In the genomic region with DNA sequence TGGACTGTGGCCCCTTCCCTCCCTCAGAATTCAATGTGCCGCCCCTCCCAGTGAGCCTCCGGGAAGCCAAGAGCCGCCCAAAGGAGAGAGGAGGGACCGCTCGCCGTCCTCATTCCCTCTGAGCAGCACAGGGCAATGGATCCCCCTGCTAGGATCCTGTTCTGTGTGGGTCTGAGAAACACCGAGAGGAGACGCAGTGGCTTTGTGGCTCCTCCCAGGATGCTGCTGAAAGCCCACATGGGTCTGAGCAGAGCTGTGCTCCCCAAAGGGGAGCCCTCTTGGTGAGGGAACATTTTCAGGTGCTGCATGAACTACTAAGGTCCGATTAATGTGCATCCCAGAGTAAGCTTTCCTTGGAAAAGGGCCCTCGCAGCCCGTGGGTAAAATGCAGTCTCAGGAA, we compare ENCODE assay signal across 30 cellular contexts. TPM values are rescaled to one million over a fixed set of nuclear protein-coding genes. Genes with fewer than 3 reads are reported as not detected.
DNase-seq lines count a peak whose midpoint lies in the region; ATAC-seq, FAIRE-seq and TF ChIP-seq lines count a peak whose summit lies in the region.
"Had no signal": no experiment of that assay in that cellular context is flagged by ENCODE, and none has a peak within 500 bp of the region (broad histone marks: within the 10 kb centered on the region; RNA-seq: fewer than 3 reads in every experiment).

No MANE protein-coding gene starts in this region.

- H3K36me3 ChIP-seq in GM23338 (ENCODE audit: insufficient read depth) = no peaks in the 10 kb centered on the region
- no peaks in the 10 kb centered on the region for H3K36me3 ChIP-seq in H1 (ENCODE audit: control insufficient read depth in 2 of 4, insufficient read depth in 4 of 4, low read length in 3 of 4)
- peaks cover 0 to 4% (median 0%) of the 10 kb centered on the region in 3 donors for H3K36me3 ChIP-seq in Peyer's patch
- H3K36me3 ChIP-seq: BE2C, BLaER1 had no signal

- H2BK15ac ChIP-seq in H9 (ENCODE audit: low read depth, low read length) (no peak overlapping the region), H1 (ENCODE audit: low read length) (no peak overlapping the region)

- DNase-seq in GM23338 (ENCODE audit: low spot score) (no peak), H9 (peak; percentile 19), H1 (ENCODE audit: low read depth in 1 of 2, low spot score in 2 of 2) (no peak), osteocyte (ENCODE audit: extremely low spot score, unreplicated experiment) (peak; percentile 60), Peyer's patch (no peak), NCI-H510A (lab: John Stamatoyannopoulos, UW) (no peak), KBM-7 (no peak)
- no peak for DNase-seq in activated T-cell treated with anti-CD3 and anti-CD28 coated beads, Interleukin-2, amount 50 U/mL, for 72 hours
- DNase-seq: 8988T; ACHN; BE2C; C1 segment of cervical spinal cord; CD4-positive, alpha-beta memory T cell; CD4-positive, CD25-positive, alpha-beta regulatory T cell; CD8-positive, alpha-beta memory T cell; COR-L47; DMS 273 treated with DMSO at 0.1 percent for 48 hours; DMS153; DMS53; DMS79; DND-41; EL; GDM1 had no signal

- H3T11ph ChIP-seq in H9 (ENCODE audit: low read length) = no peak overlapping the region

- H3K27me3 ChIP-seq in GM23338 (ENCODE audit: insufficient read depth) (no peaks in the 10 kb centered on the region), H9 (ENCODE audit: insufficient read depth, low read length) (no peaks in the 10 kb centered on the region), H1 (replicated peaks in 1 of 4; ENCODE audit: control insufficient read depth in 3 of 4, extremely low read depth in 1 of 4, insufficient read depth in 3 of 4, low read length in 3 of 4) (no peaks in the 10 kb centered on the region), Peyer's patch (no peaks in the 10 kb centered on the region)
- H3K27me3 ChIP-seq: BE2C, BLaER1 had no signal

- no peak overlapping the region for H2AFZ ChIP-seq in GM23338
- H2AFZ ChIP-seq in H9 (ENCODE audit: low read length) = no peak overlapping the region
- no peak overlapping the region for H2AFZ ChIP-seq in H1 (ENCODE audit: low read length)

- H3K9me3 Mint-ChIP-seq in GM23338 (0 out of 3 replicates have a peak, but pooled peaks cover 3% of the 10 kb centered on the region), H9 (no peaks in the 10 kb centered on the region), osteocyte (ENCODE audit: unreplicated experiment) (no peaks in the 10 kb centered on the region)
- no peaks in the 10 kb centered on the region for H3K9me3 Mint-ChIP-seq in activated T-cell treated with anti-CD3 and anti-CD28 coated beads, Interleukin-2, amount 50 U/mL, for 72 hours
- H3K9me3 Mint-ChIP-seq: CD4-positive, alpha-beta memory T cell; CD4-positive, CD25-positive, alpha-beta regulatory T cell; CD8-positive, alpha-beta memory T cell had no signal

- H4K8ac ChIP-seq in H9 (replicated peaks; ENCODE audit: insufficient read length, low read depth, low read length) = no peak overlapping the region
- H4K8ac ChIP-seq in H1 (ENCODE audit: extremely low read depth, insufficient read depth, low read length) = peak overlapping the region; percentile 38; the same call in 1 of the 2 replicates

- TF ChIP-seq EP300 in H1 (IDR thresholded peaks at IDR 0.05; ENCODE audit: borderline replicate concordance in 1 of 2, low read depth in 2 of 2, low read length in 2 of 2) = no peak

- H3K79me1 ChIP-seq in H9 (ENCODE audit: insufficient read depth, low read depth, low read length, poor library complexity, severe bottlenecking) (no peaks in the 10 kb centered on the region), H1 (ENCODE audit: low read depth, low read length) (no peaks in the 10 kb centered on the region)

- WGBS in H9 (ENCODE audit: extremely low coverage, insufficient read length, low lambda C conversion rate) = no CpG with 5 or more reads among the region's 11 CpGs
- WGBS in H1 (ENCODE audit: extremely low coverage in 1 of 2, insufficient coverage in 1 of 2, insufficient read length in 1 of 2, insufficient replicate concordance in 2 of 2, low coverage in 1 of 2, low lambda C conversion rate in 2 of 2, missing lambda C conversion rate in 1 of 2), 2 experiments = 89% methylated on average over 11 of the region's 11 CpGs; no CpG with 5 or more reads in 1 of the 2 experiments

- no peak for TF ChIP-seq POLR2A in H1 (IDR thresholded peaks at IDR 0.05; ENCODE audit: control extremely low read depth in 1 of 2, low read depth in 2 of 2, low read length in 2 of 2)
- TF ChIP-seq POLR2A in Peyer's patch (IDR thresholded peaks at IDR 0.05) = no peak

- 0 out of 2 replicates have a peak, but pooled peaks cover 4% of the 10 kb centered on the region for H3F3A ChIP-seq in GM23338 (replicated peaks; ENCODE audit: low read depth)

- no peak overlapping the region for H3K23ac ChIP-seq in H9 (ENCODE audit: insufficient read length, low read depth, low read length)
- no peak overlapping the region for H3K23ac ChIP-seq in H1 (ENCODE audit: insufficient read length)

- H3K14ac ChIP-seq in H9 (ENCODE audit: insufficient read depth, low read length) = no peak overlapping the region
- H3K14ac ChIP-seq in H1 (ENCODE audit: insufficient read length) = no peak overlapping the region

- H3K4me2 ChIP-seq in GM23338 = no peak overlapping the region
- H3K4me2 ChIP-seq in H9 (ENCODE audit: insufficient read depth, insufficient read length, low read length) = no peak overlapping the region
- H3K4me2 ChIP-seq in H1 (ENCODE audit: insufficient read depth in 1 of 2, low read depth in 2 of 2, low read length in 2 of 2) = no peak overlapping the region
- H3K4me2 ChIP-seq: BLaER1 had no signal

- H3K4ac ChIP-seq in H9 (ENCODE audit: low read depth, low read length) = no peak overlapping the region
- no peak overlapping the region for H3K4ac ChIP-seq in H1 (replicated peaks; ENCODE audit: insufficient read length, low read depth, low read length)

- TF ChIP-seq CTCF in GM23338 (conservative IDR thresholded peaks at IDR 0.05; ENCODE audit: low read depth in 2 of 2) (no peak), H9 (conservative IDR thresholded peaks at IDR 0.05) (no peak), H1 (IDR thresholded peaks at IDR 0.05; ENCODE audit: control extremely low read depth in 1 of 3, insufficient read depth in 1 of 3, low read depth in 1 of 3, low read length in 3 of 3) (no peak), osteocyte (IDR thresholded peaks at IDR 0.05) (no peak), Peyer's patch (IDR thresholded peaks at IDR 0.05) (no peak)

- H3K4me3 Mint-ChIP-seq in GM23338 = no peak overlapping the region
- H3K4me3 Mint-ChIP-seq in H9 = no peak overlapping the region; a peak in 1 of 5 replicates
- H3K4me3 Mint-ChIP-seq in osteocyte (ENCODE audit: unreplicated experiment) = no peak overlapping the region
- H3K4me3 Mint-ChIP-seq in activated T-cell treated with anti-CD3 and anti-CD28 coated beads, Interleukin-2, amount 50 U/mL, for 72 hours = no peak overlapping the region
- H3K4me3 Mint-ChIP-seq: CD14-positive monocyte; CD4-positive, alpha-beta memory T cell; CD4-positive, CD25-positive, alpha-beta regulatory T cell; CD8-positive, alpha-beta memory T cell had no signal

- in situ Hi-C loops in KBM-7 (cut with MboI; ENCODE audit: low pct_unique_long_range_greater_than_20kb, low sequenced_read_pairs) = no loop called here

- H3K4me1 ChIP-seq in GM23338 (ENCODE audit: insufficient read depth) (peaks cover 12% of the 10 kb centered on the region), H9 (ENCODE audit: insufficient read depth, low read length) (no peaks in the 10 kb centered on the region), H1 (replicated peaks in 1 of 4; ENCODE audit: control insufficient read depth in 3 of 4, insufficient read depth in 4 of 4, low read length in 3 of 4) (peaks cover under 1 to 8% (median 3%) of the 10 kb centered on the region in 4 experiments), Peyer's patch (no peaks in the 10 kb centered on the region)
- H3K4me1 ChIP-seq: BE2C, BLaER1 had no signal

- no peak overlapping the region for H2BK120ac ChIP-seq in H9 (ENCODE audit: low read depth, low read length, poor library complexity, severe bottlenecking)
- no peak overlapping the region for H2BK120ac ChIP-seq in H1 (replicated peaks; ENCODE audit: low read depth, low read length)

- H4K91ac ChIP-seq in H9 (ENCODE audit: insufficient read length, low read depth, low read length) (no peak overlapping the region), H1 (replicated peaks; ENCODE audit: insufficient read length, low read length) (no peak overlapping the region)

- no peak overlapping the region for H3K27ac ChIP-seq in GM23338 (ENCODE audit: low read depth)
- H3K27ac ChIP-seq in H9 (ENCODE audit: insufficient read length, low read depth, low read length) = no peak overlapping the region
- H3K27ac ChIP-seq in H1 (ENCODE audit: low read depth, low read length) = no peak overlapping the region
- no peak overlapping the region for H3K27ac ChIP-seq in Peyer's patch
- H3K27ac ChIP-seq: BLaER1 had no signal

- no peaks in the 10 kb centered on the region for H3K9me2 ChIP-seq in GM23338 (ENCODE audit: insufficient read depth)

- POLR2A ChIA-PET in H1 (lab: Charles Lee; ENCODE audit: partially characterized antibody) = no interaction called here

- CTCF ChIA-PET in H1 (lab: Charles Lee; ENCODE audit: partially characterized antibody) = interaction anchor here (1.6 to 2.8 kb wide), 2 partner anchors 15 to 23 kb away, joined by 4 to 12 read pairs; no protein-coding TSS in a partner anchor

- H3K23me2 ChIP-seq in H9 (ENCODE audit: insufficient read length, low read depth, low read length, poor library complexity, severe bottlenecking) (no peaks in the 10 kb centered on the region), H1 (ENCODE audit: low read depth, low read length) (no peaks in the 10 kb centered on the region)

- ATAC-seq in GM23338 = peak; percentile 4; the same call in 1 of the 3 replicates
- ATAC-seq in activated T-cell treated with anti-CD3 and anti-CD28 coated beads, Interleukin-2, amount 50 U/mL, for 72 hours (replicated peaks in 1 of 2) = no peak
- ATAC-seq: GM12878 had no signal

- H2BK5ac ChIP-seq in H9 (ENCODE audit: insufficient read length, low read length) = no peak overlapping the region
- no peak overlapping the region for H2BK5ac ChIP-seq in H1 (ENCODE audit: low read depth, low read length)

- no peak overlapping the region for H3K9ac ChIP-seq in H9 (ENCODE audit: extremely low read depth, insufficient read length, low read length)
- no peak overlapping the region for H3K9ac ChIP-seq in H1 (replicated peaks in 1 of 4; ENCODE audit: extremely low read depth in 1 of 4, low read depth in 3 of 4, low read length in 3 of 4)
- H3K9ac ChIP-seq: BLaER1 had no signal

- H2BK20ac ChIP-seq in H9 (ENCODE audit: low read depth, low read length, poor library complexity, severe bottlenecking) = no peak overlapping the region
- H2BK20ac ChIP-seq in H1 (ENCODE audit: low read length) = no peak overlapping the region

- H3K27me3 Mint-ChIP-seq in GM23338 (ENCODE audit: insufficient read depth, low read depth, poor library complexity) (peaks cover 17% of the 10 kb centered on the region), H9 (ENCODE audit: low read depth) (no peaks in the 10 kb centered on the region; the same call in 1 of the 2 replicates), osteocyte (ENCODE audit: unreplicated experiment) (no peaks in the 10 kb centered on the region)
- no peaks in the 10 kb centered on the region for H3K27me3 Mint-ChIP-seq in activated T-cell treated with anti-CD3 and anti-CD28 coated beads, Interleukin-2, amount 50 U/mL, for 72 hours (ENCODE audit: low read depth)
- H3K27me3 Mint-ChIP-seq: CD4-positive, alpha-beta memory T cell; CD8-positive, alpha-beta memory T cell had no signal

- H3K79me2 ChIP-seq in GM23338 (replicated peaks; ENCODE audit: insufficient read depth) (no peaks in the 10 kb centered on the region), H9 (ENCODE audit: insufficient read depth, low read length) (no peaks in the 10 kb centered on the region), H1 (ENCODE audit: control insufficient read depth in 1 of 2, insufficient read depth in 2 of 2, low read length in 2 of 2) (no peaks in the 10 kb centered on the region)

- H4K5ac ChIP-seq in H9 (ENCODE audit: insufficient read length, low read depth, low read length) (no peak overlapping the region), H1 (ENCODE audit: insufficient read length, low read depth, low read length) (no peak overlapping the region)

- H3K4me1 Mint-ChIP-seq in GM23338 (peaks cover 17% of the 10 kb centered on the region), H9 (peaks cover 13% of the 10 kb centered on the region in 2 experiments), osteocyte (ENCODE audit: unreplicated experiment) (no peaks in the 10 kb centered on the region)
- no peaks in the 10 kb centered on the region for H3K4me1 Mint-ChIP-seq in activated T-cell treated with anti-CD3 and anti-CD28 coated beads, Interleukin-2, amount 50 U/mL, for 72 hours (ENCODE audit: low read depth)
- H3K4me1 Mint-ChIP-seq: CD4-positive, alpha-beta memory T cell; CD4-positive, CD25-positive, alpha-beta regulatory T cell; CD8-positive, alpha-beta memory T cell had no signal

- H3K9me3 ChIP-seq in H9 (ENCODE audit: control insufficient read depth, low read depth, low read length) = no peaks in the 10 kb centered on the region
- no peaks in the 10 kb centered on the region for H3K9me3 ChIP-seq in H1 (ENCODE audit: insufficient read depth in 2 of 2, low read depth in 1 of 2, low read length in 1 of 2)
- H3K9me3 ChIP-seq in Peyer's patch = no peaks in the 10 kb centered on the region
- H3K9me3 ChIP-seq: BE2C, BLaER1 had no signal

- H3K36me3 Mint-ChIP-seq in GM23338 (ENCODE audit: low read depth) (peaks cover 3% of the 10 kb centered on the region; the same call in 1 of the 3 replicates), H9 (ENCODE audit: insufficient read depth in 1 of 3, low read depth in 3 of 3) (no peaks in the 10 kb centered on the region; a peak in 2 of 7 replicates), osteocyte (ENCODE audit: unreplicated experiment) (peaks cover 2% of the 10 kb centered on the region)
- H3K36me3 Mint-ChIP-seq in activated T-cell treated with anti-CD3 and anti-CD28 coated beads, Interleukin-2, amount 50 U/mL, for 72 hours (ENCODE audit: insufficient read depth in 2 of 2) = no peaks in the 10 kb centered on the region

- H3K4me3 ChIP-seq in GM23338 (no peak overlapping the region), H1 (ENCODE audit: extremely low read depth in 1 of 4, insufficient read depth in 2 of 4, low read depth in 3 of 4, low read length in 4 of 4) (no peak overlapping the region), Peyer's patch (no peak overlapping the region)
- H3K4me3 ChIP-seq: BLaER1, GM12878 had no signal

- H2BK12ac ChIP-seq in H9 (ENCODE audit: insufficient read length, low read depth, low read length) = no peak overlapping the region
- no peak overlapping the region for H2BK12ac ChIP-seq in H1 (ENCODE audit: low read depth, low read length)

- H4K20me1 ChIP-seq in GM23338 (replicated peaks; ENCODE audit: insufficient read depth) = no peaks in the 10 kb centered on the region
- H4K20me1 ChIP-seq in H9 (ENCODE audit: control insufficient read depth, insufficient read depth, insufficient read length) = no peaks in the 10 kb centered on the region
- no peaks in the 10 kb centered on the region for H4K20me1 ChIP-seq in H1 (replicated peaks in 1 of 2; ENCODE audit: control insufficient read depth in 1 of 2, insufficient read depth in 2 of 2, low read length in 2 of 2)
- H4K20me1 ChIP-seq: BLaER1 had no signal

- no peak overlapping the region for H3K27ac Mint-ChIP-seq in GM23338
- no peak overlapping the region for H3K27ac Mint-ChIP-seq in H9
- H3K27ac Mint-ChIP-seq in osteocyte (ENCODE audit: unreplicated experiment) = no peak overlapping the region
- H3K27ac Mint-ChIP-seq in activated T-cell treated with anti-CD3 and anti-CD28 coated beads, Interleukin-2, amount 50 U/mL, for 72 hours = no peak overlapping the region
- H3K27ac Mint-ChIP-seq: CD14-positive monocyte had no signal

- H2AK5ac ChIP-seq in H9 (ENCODE audit: insufficient read length, low read length) = no peak overlapping the region
- no peak overlapping the region for H2AK5ac ChIP-seq in H1 (ENCODE audit: low read depth, low read length)

- no peak for TF ChIP-seq RAD21 in H1 (IDR thresholded peaks at IDR 0.05 in 1 of 2, conservative IDR thresholded peaks at IDR 0.05 in 1 of 2; ENCODE audit: low read depth in 2 of 2, low read length in 2 of 2)

- H3K18ac ChIP-seq in H9 (ENCODE audit: insufficient read length, low read depth, low read length) (no peak overlapping the region), H1 (ENCODE audit: extremely low read depth, low read length) (no peak overlapping the region)

- no peak for FAIRE-seq in H1 (lab: Jason Lieb, UNC)
- FAIRE-seq: A204.1, GM12878, GM12892, GM18507 had no signal

- no peak overlapping the region for H3K56ac ChIP-seq in H9 (ENCODE audit: insufficient read length, low read depth, low read length)
- no peak overlapping the region for H3K56ac ChIP-seq in H1 (replicated peaks; ENCODE audit: insufficient read length, low read depth, low read length)

RNA-seq across cellular contexts. Expression of a gene that starts 30.4 kb away (rescaled TPM):
- total RNA-seq in GM23338 (2014; rRNA removed; shearing (Covaris generic)) = 4.3 and 4.6 TPM in 2 replicates
- 8.9 and 12.2 TPM in 2 replicates for polyA plus RNA-seq in GM23338 (2016; fragmentation: Nextera tagmentation; extraction: Ambion mirVana)
- 8.8 and 11.1 TPM in 2 replicates for total RNA-seq in H9 (2021)
- 6.0 and 8.7 TPM in 2 replicates for total RNA-seq in H1 (2021; fragmentation: NEBNext Ultra II Directional; extraction: Animal tissue kit (Norgen Biotek cat#: 25700))
- 8.7 and 10.3 TPM in 2 replicates for polyA plus RNA-seq in H1 (2011; rRNA removed)
- polyA plus RNA-seq in H1 (2011; cell fraction: cytosol; rRNA removed) = 9.7 TPM
- polyA plus RNA-seq in H1 (2011; cell fraction: nucleus; rRNA removed) = 19.8 TPM
- polyA plus RNA-seq in H1 (2012, experiment 1 of 2) = 10.0 to 13.4 TPM (median 11.4 TPM) in 4 replicates
- 4.7 TPM for polyA plus RNA-seq in H1 (2012, experiment 2 of 2)
- 8.4 TPM for polyA plus RNA-seq in H1 (2013, experiment 1 of 2)
- 9.0 TPM for polyA plus RNA-seq in H1 (2013, experiment 2 of 2)
- 5.3 and 7.8 TPM in 2 replicates for polyA minus RNA-seq in H1 (2011; rRNA and poly(A)+ RNA removed)
- polyA minus RNA-seq in H1 (2011; cell fraction: cytosol; rRNA and poly(A)+ RNA removed) = 7.1 TPM
- 14.8 TPM for polyA minus RNA-seq in H1 (2011; cell fraction: nucleus; rRNA and poly(A)+ RNA removed)
- 9.2 and 9.3 TPM in 2 replicates for total RNA-seq in osteocyte
- 10 to 100 TPM in 3 of 4 donors, 1 to 10 TPM in 1; 8.1 to 21.7 (median 12.5) TPM for total RNA-seq in Peyer's patch
- 1 to 10 TPM; 8.0 to 8.5 TPM for total RNA-seq in activated T-cell treated with anti-CD3 and anti-CD28 coated beads, Interleukin-2, amount 50 U/mL, for 72 hours
- total RNA-seq: Daoy had no signal

Comparison
In these comparisons a context has a peak if more than half of its experiments do, and no peak if none do; other contexts are left out.
1. DNase-seq: peak in H9 (single experiment) and osteocyte (single experiment); none in GM23338 (single experiment), H1 (0 of 2), Peyer's patch (0 of 3), activated T-cell treated with anti-CD3 and anti-CD28 coated beads, Interleukin-2, amount 50 U/mL, for 72 hours (0 of 2), NCI-H510A (single experiment) and KBM-7 (single experiment).